In the genomic region with DNA sequence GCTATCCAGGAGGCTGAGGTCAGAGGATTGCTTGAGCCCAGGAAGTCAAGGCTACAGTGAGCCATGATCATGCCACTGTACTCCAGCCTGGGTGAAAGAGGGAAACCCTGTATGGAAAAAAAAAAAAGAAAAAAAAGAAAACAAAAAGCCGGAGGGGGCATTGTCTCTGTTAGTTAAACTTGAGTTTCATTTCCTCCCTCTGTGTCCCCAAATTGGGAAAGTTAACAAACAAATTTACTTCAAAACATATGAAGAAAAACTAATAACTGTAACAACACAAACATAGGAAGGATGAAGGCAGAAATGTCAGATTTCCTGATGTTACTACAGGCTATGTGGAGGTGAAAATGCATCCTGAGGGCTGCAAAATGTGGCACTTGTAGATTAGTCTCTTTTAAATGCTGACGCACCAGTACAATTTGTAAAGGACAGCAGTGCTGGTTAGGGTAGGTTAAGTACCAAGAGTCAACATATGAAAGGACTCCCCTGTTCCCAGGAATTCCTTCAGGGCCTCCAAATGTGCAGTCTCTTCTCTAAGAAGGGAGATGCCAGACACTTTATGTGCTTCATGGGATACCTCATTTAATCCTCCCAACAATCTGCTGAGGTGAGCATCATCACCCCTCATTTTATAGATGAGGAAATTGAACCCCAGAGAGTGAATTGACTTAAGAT, we compare ENCODE assay signal across 25 cellular contexts. TPM values are rescaled to one million over a fixed set of nuclear protein-coding genes. Genes with fewer than 3 reads are reported as not detected.
DNase-seq lines count a peak whose midpoint lies in the region; ATAC-seq, FAIRE-seq and TF ChIP-seq lines count a peak whose summit lies in the region.
"Had no signal": no experiment of that assay in that cellular context is flagged by ENCODE, and none has a peak within 500 bp of the region (broad histone marks: within the 10 kb centered on the region; RNA-seq: fewer than 3 reads in every experiment).

No MANE protein-coding gene starts in this region.

- H3K79me2 ChIP-seq in H1 (ENCODE audit: control insufficient read depth in 1 of 2, insufficient read depth in 2 of 2, low read length in 2 of 2), result no peaks in the 10 kb centered on the region

- H3K79me1 ChIP-seq in H1 (ENCODE audit: low read depth, low read length), result no peaks in the 10 kb centered on the region; the same call in 1 of the 2 replicates

- TF ChIP-seq EP300 in H1 (IDR thresholded peaks at IDR 0.05; ENCODE audit: borderline replicate concordance in 1 of 2, low read depth in 2 of 2, low read length in 2 of 2), result peak in 1 of 2 experiments; percentile 90; a peak in 1 of 3 replicates

- no peak for ATAC-seq in CD8-positive, alpha-beta T cell
- ATAC-seq in SK-N-SH treated with all-trans-retinoic acid at 6 μM for 48 hours, result no peak
- ATAC-seq in GM18861 (IDR thresholded peaks at IDR 0.05; ENCODE audit: unreplicated experiment), result no peak
- ATAC-seq in HG03571 (IDR thresholded peaks at IDR 0.05; ENCODE audit: unreplicated experiment), result no peak

- H3K9ac ChIP-seq in HUES64 (ENCODE audit: low read depth, low read length), result peak overlapping the region; percentile 45; the same call in 1 of the 2 replicates
- no peak overlapping the region for H3K9ac ChIP-seq in H1 (replicated peaks in 1 of 4; ENCODE audit: extremely low read depth in 1 of 4, low read depth in 3 of 4, low read length in 3 of 4)
- H3K9ac ChIP-seq: BLaER1 had no signal

- no peaks in the 10 kb centered on the region for H3K27me3 Mint-ChIP-seq in CD8-positive, alpha-beta T cell (ENCODE audit: low read depth)
- H3K27me3 Mint-ChIP-seq: CD8-positive, alpha-beta memory T cell; IgD-negative memory B cell had no signal

- no peak overlapping the region for H3K23ac ChIP-seq in H1 (ENCODE audit: insufficient read length)

- no peak overlapping the region; the same call in 1 of the 2 replicates for H2BK12ac ChIP-seq in H1 (ENCODE audit: low read depth, low read length)

- H2BK15ac ChIP-seq in H1 (ENCODE audit: low read length), result no peak overlapping the region

- intact Hi-C loops in CD8-positive, alpha-beta T cell (cut with DNase I, micrococcal nuclease), result no loop called here

- H3K18ac ChIP-seq in H1 (ENCODE audit: extremely low read depth, low read length), result 0 out of 2 replicates have a peak overlapping the region, but pooled peaks have one; percentile 16

- H2BK20ac ChIP-seq in H1 (ENCODE audit: low read length), result no peak overlapping the region; the same call in 1 of the 2 replicates

- POLR2A ChIA-PET in CD8-positive, alpha-beta T cell (lab: Charles Lee), result interaction anchor here (0.7 kb wide), 1 partner anchor 31 kb away, joined by 4 read pairs; no protein-coding TSS in a partner anchor
- POLR2A ChIA-PET in H1 (lab: Charles Lee; ENCODE audit: partially characterized antibody), result interaction anchor here (0.6 to 1.4 kb wide), 5 partner anchors 13 to 194 kb away, joined by 3 to 5 read pairs (median 4); no protein-coding TSS in a partner anchor

- H3K4me3 ChIP-seq in CD8-positive, alpha-beta T cell (ENCODE audit: low read depth, low read length), result no peak overlapping the region
- H3K4me3 ChIP-seq in HUES64 (ENCODE audit: low read length) (no peak overlapping the region), H1 (ENCODE audit: extremely low read depth in 1 of 4, insufficient read depth in 2 of 4, low read depth in 3 of 4, low read length in 4 of 4) (peak overlapping the region in 1 of 4 experiments; percentile 21; a peak in 1 of 8 replicates)
- H3K4me3 ChIP-seq: BLaER1, Peyer's patch, SK-N-MC had no signal

- no peak for TF ChIP-seq CTCF in CD8-positive, alpha-beta T cell (IDR thresholded peaks at IDR 0.05)
- TF ChIP-seq CTCF in H1 (IDR thresholded peaks at IDR 0.05; ENCODE audit: control extremely low read depth in 1 of 3, insufficient read depth in 1 of 3, low read depth in 1 of 3, low read length in 3 of 3), result no peak

- FAIRE-seq in H1 (lab: Jason Lieb, UNC), result peak; percentile 98
- FAIRE-seq: D721Med, G401.6, GM18507, H54 had no signal

- H4K5ac ChIP-seq in H1 (ENCODE audit: insufficient read length, low read depth, low read length), result no peak overlapping the region

- H2BK120ac ChIP-seq in H1 (replicated peaks; ENCODE audit: low read depth, low read length), result no peak overlapping the region

- no peaks in the 10 kb centered on the region for H4K20me1 ChIP-seq in H1 (replicated peaks in 1 of 2; ENCODE audit: control insufficient read depth in 1 of 2, insufficient read depth in 2 of 2, low read length in 2 of 2)
- H4K20me1 ChIP-seq: BLaER1 had no signal

- DNase-seq in CD8-positive, alpha-beta T cell, result no peak
- DNase-seq in H1 (ENCODE audit: low read depth in 1 of 2, low spot score in 2 of 2) (peak in 1 of 2 experiments; percentile 66), iPS-NIHi7 (ENCODE audit: extremely low spot score) (peak; percentile 51), NCI-H748 (lab: John Stamatoyannopoulos, UW; ENCODE audit: unreplicated experiment) (no peak)
- DNase-seq: CD8-positive, alpha-beta memory T cell; DMS79 treated with DMSO at 0.1 percent for 48 hours; Kasumi-1; MM.1S; NCI-H1417; NCI-H2029; NCI-H2171; NCI-H446 treated with DMSO at 0.1 percent for 48 hours; Right ventricle myocardium superior had no signal

- no peaks in the 10 kb centered on the region for H3K9me3 Mint-ChIP-seq in CD8-positive, alpha-beta T cell
- H3K9me3 Mint-ChIP-seq: CD8-positive, alpha-beta memory T cell; IgD-negative memory B cell had no signal

- WGBS in HUES64, result 47% methylated on average over 1 of the region's 2 CpGs
- 11% methylated on average over 2 of the region's 2 CpGs; no CpG with 5 or more reads in 1 of the 2 experiments for WGBS in H1 (ENCODE audit: extremely low coverage in 1 of 2, insufficient coverage in 1 of 2, insufficient read length in 1 of 2, insufficient replicate concordance in 2 of 2, low coverage in 1 of 2, low lambda C conversion rate in 2 of 2, missing lambda C conversion rate in 1 of 2), 2 experiments

- no peak; a peak in 1 of 4 replicates for TF ChIP-seq RAD21 in H1 (IDR thresholded peaks at IDR 0.05 in 1 of 2, conservative IDR thresholded peaks at IDR 0.05 in 1 of 2; ENCODE audit: low read depth in 2 of 2, low read length in 2 of 2)

- H3K27ac Mint-ChIP-seq in CD8-positive, alpha-beta T cell, result peak overlapping the region; percentile 22

- no peak overlapping the region for H3K56ac ChIP-seq in H1 (replicated peaks; ENCODE audit: insufficient read length, low read depth, low read length)

- no peaks in the 10 kb centered on the region for H3K4me1 ChIP-seq in CD8-positive, alpha-beta T cell (ENCODE audit: insufficient read depth, low read length)
- H3K4me1 ChIP-seq in HUES64 (ENCODE audit: insufficient read depth, low read length) (peaks cover 35% of the 10 kb centered on the region), H1 (replicated peaks in 1 of 4; ENCODE audit: control insufficient read depth in 3 of 4, insufficient read depth in 4 of 4, low read length in 3 of 4) (peaks cover 2 to 23% (median 13%) of the 10 kb centered on the region in 4 experiments; a peak in 6 of 7 replicates)
- H3K4me1 ChIP-seq: BLaER1, Peyer's patch had no signal

- no peak overlapping the region for H2AK5ac ChIP-seq in H1 (ENCODE audit: low read depth, low read length)

- no peaks in the 10 kb centered on the region for H3K27me3 ChIP-seq in CD8-positive, alpha-beta T cell (ENCODE audit: insufficient read depth, low read length)
- H3K27me3 ChIP-seq in HUES64 (ENCODE audit: insufficient read depth, low read length) (no peaks in the 10 kb centered on the region), H1 (replicated peaks in 1 of 4; ENCODE audit: control insufficient read depth in 3 of 4, extremely low read depth in 1 of 4, insufficient read depth in 3 of 4, low read length in 3 of 4) (no peaks in the 10 kb centered on the region; a peak in 1 of 7 replicates)
- H3K27me3 ChIP-seq: BLaER1, Peyer's patch had no signal

- CTCF ChIA-PET in CD8-positive, alpha-beta T cell (lab: Charles Lee), result interaction anchor here (0.6 kb wide), 1 partner anchor 66 kb away, joined by 3 read pairs; no protein-coding TSS in a partner anchor
- CTCF ChIA-PET in H1 (lab: Charles Lee; ENCODE audit: partially characterized antibody), result no interaction called here

- H3K27ac ChIP-seq in CD8-positive, alpha-beta T cell (ENCODE audit: low read depth, low read length), result no peak overlapping the region
- H3K27ac ChIP-seq in HUES64 (ENCODE audit: low read depth, low read length), result peak overlapping the region; percentile 89; the same call in 1 of the 2 replicates
- H3K27ac ChIP-seq in H1 (ENCODE audit: low read depth, low read length), result no peak overlapping the region
- H3K27ac ChIP-seq: BLaER1, Peyer's patch, SK-N-MC had no signal

- H3K14ac ChIP-seq in H1 (ENCODE audit: insufficient read length), result no peak overlapping the region

- H3K9me3 ChIP-seq in CD8-positive, alpha-beta T cell (ENCODE audit: low read length), result no peaks in the 10 kb centered on the region
- H3K9me3 ChIP-seq in HUES64 (ENCODE audit: insufficient read depth, low read depth, low read length) (no peaks in the 10 kb centered on the region), H1 (ENCODE audit: insufficient read depth in 2 of 2, low read depth in 1 of 2, low read length in 1 of 2) (no peaks in the 10 kb centered on the region)
- H3K9me3 ChIP-seq: BLaER1, Peyer's patch had no signal

- H3K4ac ChIP-seq in H1 (replicated peaks; ENCODE audit: insufficient read length, low read depth, low read length), result no peak overlapping the region

- H3K4me3 Mint-ChIP-seq in CD8-positive, alpha-beta T cell, result no peak overlapping the region
- H3K4me3 Mint-ChIP-seq: CD8-positive, alpha-beta memory T cell had no signal

- H3K36me3 Mint-ChIP-seq in CD8-positive, alpha-beta T cell, result peaks cover 69% of the 10 kb centered on the region

- H3K4me1 Mint-ChIP-seq in CD8-positive, alpha-beta T cell (ENCODE audit: low read depth), result no peaks in the 10 kb centered on the region
- H3K4me1 Mint-ChIP-seq: CD8-positive, alpha-beta memory T cell; IgD-negative memory B cell had no signal

- H3K23me2 ChIP-seq in H1 (ENCODE audit: low read depth, low read length), result no peaks in the 10 kb centered on the region

- no peak overlapping the region for H4K91ac ChIP-seq in H1 (replicated peaks; ENCODE audit: insufficient read length, low read length)

- no peak for TF ChIP-seq POLR2A in H1 (IDR thresholded peaks at IDR 0.05; ENCODE audit: control extremely low read depth in 1 of 2, low read depth in 2 of 2, low read length in 2 of 2)

- no peak overlapping the region for H2AFZ ChIP-seq in H1 (ENCODE audit: low read length)

- H2BK5ac ChIP-seq in H1 (ENCODE audit: low read depth, low read length), result no peak overlapping the region

- no peak overlapping the region for H4K8ac ChIP-seq in H1 (ENCODE audit: extremely low read depth, insufficient read depth, low read length)

- peak overlapping the region; percentile 25 to 45 for H3K4me2 ChIP-seq in H1 (ENCODE audit: insufficient read depth in 1 of 2, low read depth in 2 of 2, low read length in 2 of 2)
- H3K4me2 ChIP-seq: BLaER1 had no signal

- H3K36me3 ChIP-seq in CD8-positive, alpha-beta T cell (ENCODE audit: insufficient read depth, low read length), result peaks cover 4% of the 10 kb centered on the region
- H3K36me3 ChIP-seq in HUES64 (ENCODE audit: insufficient read depth, low read length), result peaks cover 33% of the 10 kb centered on the region
- H3K36me3 ChIP-seq in H1 (ENCODE audit: control insufficient read depth in 2 of 4, insufficient read depth in 4 of 4, low read length in 3 of 4), result peaks cover 0 to 17% (median 3%) of the 10 kb centered on the region in 4 experiments; a peak in 4 of 8 replicates

RNA-seq across cellular contexts. Expression of a gene that starts 52.9 kb away (rescaled TPM):
- total RNA-seq in CD8-positive, alpha-beta T cell, result 10 to 100 TPM; 52.1 to 54.7 TPM
- polyA plus RNA-seq in HUES64 (2013, experiment 1 of 2), result 43.6 TPM
- polyA plus RNA-seq in HUES64 (2013, experiment 2 of 2), result 44.3 TPM
- 46.1 TPM in 2 replicates for total RNA-seq in H1 (2021; fragmentation: NEBNext Ultra II Directional; extraction: Animal tissue kit (Norgen Biotek cat#: 25700))
- 60.1 and 114 TPM in 2 replicates for polyA plus RNA-seq in H1 (2011; rRNA removed)
- 69.2 TPM for polyA plus RNA-seq in H1 (2011; cell fraction: cytosol; rRNA removed)
- polyA plus RNA-seq in H1 (2011; cell fraction: nucleus; rRNA removed), result 7.1 TPM
- polyA plus RNA-seq in H1 (2012, experiment 1 of 2), result 29.1 to 54.8 TPM (median 33.3 TPM) in 4 replicates
- polyA plus RNA-seq in H1 (2012, experiment 2 of 2), result 61.8 TPM
- polyA plus RNA-seq in H1 (2013, experiment 1 of 2), result 46.9 TPM
- polyA plus RNA-seq in H1 (2013, experiment 2 of 2), result 51.6 TPM
- polyA minus RNA-seq in H1 (2011; rRNA and poly(A)+ RNA removed), result 35.7 and 36.7 TPM in 2 replicates
- 19.8 TPM for polyA minus RNA-seq in H1 (2011; cell fraction: cytosol; rRNA and poly(A)+ RNA removed)
- polyA minus RNA-seq in H1 (2011; cell fraction: nucleus; rRNA and poly(A)+ RNA removed), result 25.1 TPM
